ENCODE assay signal across 1 cellular context in the genomic region with DNA sequence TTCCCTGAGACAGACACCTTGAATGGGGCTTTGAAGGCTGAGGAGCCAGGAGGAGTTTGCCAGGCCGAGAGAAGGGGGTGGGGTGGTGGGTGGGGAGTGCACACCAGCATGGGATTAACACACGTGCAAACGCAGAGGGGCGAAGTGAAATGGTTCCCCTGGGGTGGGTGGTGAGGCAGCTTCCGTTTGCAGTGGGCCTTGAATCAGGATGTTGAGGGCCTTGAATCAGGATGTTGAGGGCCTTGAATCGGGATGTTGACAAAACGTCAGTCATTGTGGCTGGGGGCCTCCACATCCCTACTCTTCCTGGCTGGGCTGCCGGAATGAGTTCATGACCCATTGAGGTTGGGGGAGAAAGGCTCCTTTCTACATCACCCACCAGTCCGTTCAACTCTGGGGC.
TF ChIP-seq lines count a peak whose summit lies in the region.

No MANE protein-coding gene starts in this region.

TF ChIP-seq in SK-N-SH, 30 proteins besides CTCF, POLR2A, EP300 and RAD21:
- no peak for TF ChIP-seq GATA2 (CRISPR knock-in tag; IDR thresholded peaks at IDR 0.05)
- TF ChIP-seq MEF2A (IDR thresholded peaks at IDR 0.05; ENCODE audit: borderline replicate concordance, low read depth), result no peak
- no peak for TF ChIP-seq FOSL2 (IDR thresholded peaks at IDR 0.05; ENCODE audit: borderline replicate concordance, low read depth)
- no peak for TF ChIP-seq SIN3A (IDR thresholded peaks at IDR 0.05; ENCODE audit: borderline replicate concordance, low read depth, low read length)
- TF ChIP-seq ELF1 (IDR thresholded peaks at IDR 0.05), result no peak
- no peak for TF ChIP-seq MXI1 (IDR thresholded peaks at IDR 0.05; ENCODE audit: low read depth, low read length)
- TF ChIP-seq CHD2 (IDR thresholded peaks at IDR 0.05; ENCODE audit: low read length, partially characterized antibody), result no peak
- TF ChIP-seq, protein P1, sequence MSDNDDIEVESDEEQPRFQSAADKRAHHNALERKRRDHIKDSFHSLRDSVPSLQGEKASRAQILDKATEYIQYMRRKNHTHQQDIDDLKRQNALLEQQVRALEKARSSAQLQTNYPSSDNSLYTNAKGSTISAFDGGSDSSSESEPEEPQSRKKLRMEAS (IDR thresholded peaks at IDR 0.05; ENCODE audit: low read depth), result no peak
- TF ChIP-seq, protein P2, sequence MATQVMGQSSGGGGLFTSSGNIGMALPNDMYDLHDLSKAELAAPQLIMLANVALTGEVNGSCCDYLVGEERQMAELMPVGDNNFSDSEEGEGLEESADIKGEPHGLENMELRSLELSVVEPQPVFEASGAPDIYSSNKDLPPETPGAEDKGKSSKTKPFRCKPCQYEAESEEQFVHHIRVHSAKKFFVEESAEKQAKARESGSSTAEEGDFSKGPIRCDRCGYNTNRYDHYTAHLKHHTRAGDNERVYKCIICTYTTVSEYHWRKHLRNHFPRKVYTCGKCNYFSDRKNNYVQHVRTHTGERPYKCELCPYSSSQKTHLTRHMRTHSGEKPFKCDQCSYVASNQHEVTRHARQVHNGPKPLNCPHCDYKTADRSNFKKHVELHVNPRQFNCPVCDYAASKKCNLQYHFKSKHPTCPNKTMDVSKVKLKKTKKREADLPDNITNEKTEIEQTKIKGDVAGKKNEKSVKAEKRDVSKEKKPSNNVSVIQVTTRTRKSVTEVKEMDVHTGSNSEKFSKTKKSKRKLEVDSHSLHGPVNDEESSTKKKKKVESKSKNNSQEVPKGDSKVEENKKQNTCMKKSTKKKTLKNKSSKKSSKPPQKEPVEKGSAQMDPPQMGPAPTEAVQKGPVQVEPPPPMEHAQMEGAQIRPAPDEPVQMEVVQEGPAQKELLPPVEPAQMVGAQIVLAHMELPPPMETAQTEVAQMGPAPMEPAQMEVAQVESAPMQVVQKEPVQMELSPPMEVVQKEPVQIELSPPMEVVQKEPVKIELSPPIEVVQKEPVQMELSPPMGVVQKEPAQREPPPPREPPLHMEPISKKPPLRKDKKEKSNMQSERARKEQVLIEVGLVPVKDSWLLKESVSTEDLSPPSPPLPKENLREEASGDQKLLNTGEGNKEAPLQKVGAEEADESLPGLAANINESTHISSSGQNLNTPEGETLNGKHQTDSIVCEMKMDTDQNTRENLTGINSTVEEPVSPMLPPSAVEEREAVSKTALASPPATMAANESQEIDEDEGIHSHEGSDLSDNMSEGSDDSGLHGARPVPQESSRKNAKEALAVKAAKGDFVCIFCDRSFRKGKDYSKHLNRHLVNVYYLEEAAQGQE (IDR thresholded peaks at IDR 0.05; ENCODE audit: low read depth, low read length), result no peak
